ENCODE assay signal across 8 cellular contexts in genomic region chr20:38290829-38291581, GRCh38. TPM values are rescaled to one million over a fixed set of nuclear protein-coding genes. Genes with fewer than 3 reads are reported as not detected.
DNase-seq lines count a peak whose midpoint lies in the region; ATAC-seq and TF ChIP-seq lines count a peak whose summit lies in the region.

No MANE protein-coding gene starts in this region.

- no peaks in the 10 kb centered on the region for H3K36me3 ChIP-seq in BJ (ENCODE audit: control insufficient read depth, insufficient read depth, low read length)
- H3K36me3 ChIP-seq in IMR-90 (ENCODE audit: control insufficient read depth, insufficient read depth, low read length): no peaks in the 10 kb centered on the region
- H3K36me3 ChIP-seq in left lung: no peaks in the 10 kb centered on the region

- H3K9me3 ChIP-seq in IMR-90 (ENCODE audit: control insufficient read depth, insufficient read depth, low read length): no peaks in the 10 kb centered on the region
- H3K9me3 ChIP-seq in left lung: no peaks in the 10 kb centered on the region

- H3K4ac ChIP-seq in IMR-90 (ENCODE audit: low read depth, low read length): peak overlapping the region; percentile 7; the same call in 1 of the 2 replicates

- H3K9me1 ChIP-seq in IMR-90 (ENCODE audit: insufficient read depth, low read length): peaks cover 7% of the 10 kb centered on the region

- H2AFZ ChIP-seq in IMR-90 (replicated peaks; ENCODE audit: low read length, poor library complexity): peak overlapping the region; percentile 19

- no peaks in the 10 kb centered on the region for H3K79me1 ChIP-seq in IMR-90 (ENCODE audit: low read depth in 1 of 2, low read length in 2 of 2)

- H4K91ac ChIP-seq in IMR-90 (ENCODE audit: insufficient read depth, low read depth, low read length): 0 out of 2 replicates have a peak overlapping the region, but pooled peaks have one; percentile 40

- H2BK15ac ChIP-seq in IMR-90 (ENCODE audit: low read depth, low read length): peak overlapping the region; percentile 75; the same call in 2 of the 3 replicates

- whole genome bisulfite sequencing in IMR-90 (ENCODE audit: extremely low coverage in 2 of 2, insufficient read length in 1 of 2), 2 experiments: 22% methylated on average over 7 of the region's 16 CpGs; no CpG with 5 or more reads in 1 of the 2 experiments

- POLR2A ChIA-PET in BJ (lab: Charles Lee) (no interaction called here), IMR-90 (lab: Charles Lee; ENCODE audit: unreplicated experiment) (no interaction called here)

- peaks cover 31% of the 10 kb centered on the region for H3K4me1 Mint-ChIP-seq in brain

- no peak overlapping the region for H3K14ac ChIP-seq in IMR-90 (replicated peaks; ENCODE audit: low read depth, low read length)

- H3K9me3 Mint-ChIP-seq in brain: peaks cover 0 to 3% (median 0%) of the 10 kb centered on the region in 5 experiments

- peak; percentile 53 for TF ChIP-seq CTCF in BJ (IDR thresholded peaks at IDR 0.05; ENCODE audit: insufficient read depth, low read depth, low read length)
- peak; percentile 69 for TF ChIP-seq CTCF in IMR-90 (conservative IDR thresholded peaks at IDR 0.05; ENCODE audit: low read depth, low read length)
- TF ChIP-seq CTCF in brain (conservative IDR thresholded peaks at IDR 0.05): peak; percentile 21
- TF ChIP-seq CTCF in left lung (IDR thresholded peaks at IDR 0.05): peak in 1 of 2 donors; percentile 14

- peak overlapping the region; percentile 52; the same call in 1 of the 2 replicates for H2BK20ac ChIP-seq in IMR-90 (ENCODE audit: low read depth, low read length)

- H3K56ac ChIP-seq in IMR-90 (ENCODE audit: extremely low read depth, insufficient read depth, low read length): no peak overlapping the region

- H2AK9ac ChIP-seq in IMR-90 (replicated peaks; ENCODE audit: low read depth, low read length, poor library complexity): peak overlapping the region; percentile 46

- TF ChIP-seq POLR2A in IMR-90 (IDR thresholded peaks at IDR 0.05; ENCODE audit: low read depth, low read length): no peak

- TF ChIP-seq RAD21 in IMR-90 (IDR thresholded peaks at IDR 0.05; ENCODE audit: low read length): peak; percentile 71

- H2BK5ac ChIP-seq in IMR-90 (ENCODE audit: low read depth, low read length, poor library complexity, severe bottlenecking): no peak overlapping the region

- peak overlapping the region; percentile 12; the same call in 1 of the 2 replicates for H2BK120ac ChIP-seq in IMR-90 (ENCODE audit: low read depth, low read length)

- H3K27me3 Mint-ChIP-seq in brain: no peaks in the 10 kb centered on the region

- H3K4me3 ChIP-seq in BJ (ENCODE audit: low read depth, low read length): no peak overlapping the region
- H3K4me3 ChIP-seq in IMR-90 (ENCODE audit: insufficient read depth, low read depth, low read length): no peak overlapping the region
- H3K4me3 ChIP-seq in left lung: no peak overlapping the region

- DNase-seq in BJ (ENCODE audit: low read depth) (peak; percentile 57), IMR-90 (peak; percentile 95), left lung (no peak), NCI-H2107 treated with DMSO at 0.1 percent for 48 hours (lab: John Stamatoyannopoulos, UW; ENCODE audit: unreplicated experiment) (no peak), NCI-H2171 (lab: John Stamatoyannopoulos, UW) (no peak), activated T-cell treated with anti-CD3 and anti-CD28 coated beads for 4 hours (no peak)

- no peak overlapping the region for H4K8ac ChIP-seq in IMR-90 (ENCODE audit: low read depth in 2 of 2, low read length in 2 of 2)

- BruUV-seq in IMR-90 (replicated peaks; lab: Mats Ljungman, UMichigan): no TSS peak

- CTCF ChIA-PET in BJ (lab: Yijun Ruan, JAX): interaction anchor here (0.6 to 1.9 kb wide), 14 partner anchors 10 to 71 kb away, joined by 3 to 11 read pairs (median 4); no protein-coding TSS in a partner anchor
- CTCF ChIA-PET in IMR-90 (lab: Yijun Ruan, JAX): interaction anchor here (0.6 to 1.4 kb wide), 9 partner anchors 9 to 26 kb away, joined by 3 to 7 read pairs (median 3); no protein-coding TSS in a partner anchor

- H3K27me3 ChIP-seq in BJ (ENCODE audit: control insufficient read depth, insufficient read depth, low read length): no peaks in the 10 kb centered on the region
- H3K27me3 ChIP-seq in IMR-90 (ENCODE audit: control insufficient read depth, insufficient read depth, low read length): peaks cover 4% of the 10 kb centered on the region
- peaks cover 0 to 48% of the 10 kb centered on the region in 2 donors for H3K27me3 ChIP-seq in left lung

- no peak overlapping the region for H3K4me3 Mint-ChIP-seq in brain

- H2AK5ac ChIP-seq in IMR-90 (ENCODE audit: low read depth, low read length): peak overlapping the region; percentile 76

- peaks cover 4% of the 10 kb centered on the region; the same call in 1 of the 2 replicates for H4K20me1 ChIP-seq in IMR-90 (ENCODE audit: insufficient read depth, low read length)

- H3K4me1 ChIP-seq in IMR-90 (ENCODE audit: control insufficient read depth, insufficient read depth, low read length) (peaks cover 17% of the 10 kb centered on the region), left lung (peaks cover 0 to 58% of the 10 kb centered on the region in 2 donors)

- no peaks in the 10 kb centered on the region for H3K36me3 Mint-ChIP-seq in brain

- H3K23ac ChIP-seq in IMR-90 (ENCODE audit: low read depth, low read length): no peak overlapping the region

- dilution Hi-C loops in IMR-90 (cut with HindIII; ENCODE audit: low sequenced_read_pairs, unreplicated experiment): no loop called here

- H3K27ac ChIP-seq in IMR-90 (ENCODE audit: insufficient read depth, low read length) (no peak overlapping the region), left lung (peak overlapping the region in 1 of 2 donors; percentile 42)

- peak; percentile 86 for ATAC-seq in IMR-90 (ENCODE audit: low read depth)
- ATAC-seq in left lung: peak; percentile 60
- ATAC-seq in GM21526 (IDR thresholded peaks at IDR 0.05; ENCODE audit: low FRiP score, unreplicated experiment): no peak

- no peak overlapping the region for H4K5ac ChIP-seq in IMR-90 (ENCODE audit: low read depth, low read length)

- peak overlapping the region; percentile 49 for H3K4me2 ChIP-seq in IMR-90 (ENCODE audit: low read depth, low read length)

- H3K9ac ChIP-seq in IMR-90 (ENCODE audit: low read depth, low read length): no peak overlapping the region

- no peak overlapping the region for H3K18ac ChIP-seq in IMR-90 (ENCODE audit: low read depth, low read length)

- H3K27ac Mint-ChIP-seq in brain: no peak overlapping the region

- intact Hi-C loops in IMR-90 (cut with micrococcal nuclease): loop anchor here (1.0 kb wide), 2 partner anchors 62 to 727 kb away; no protein-coding TSS in a partner anchor
- intact Hi-C loops in left lung (cut with DNase I): no loop called here

- in situ Hi-C loops in IMR-90 (cut with MboI; ENCODE audit: low sequenced_read_pairs): no loop called here

TF ChIP-seq in IMR-90, 13 proteins besides CTCF, POLR2A, EP300 and RAD21 (continues in another document):
- TF ChIP-seq NFE2L2 (IDR thresholded peaks at IDR 0.05; ENCODE audit: low read depth, low read length) (peak; percentile 12; the same call in 1 of the 2 replicates), CEBPB (IDR thresholded peaks at IDR 0.05; ENCODE audit: low read depth, low read length) (peak; percentile 78), RFX5 (IDR thresholded peaks at IDR 0.05; ENCODE audit: low read depth, low read length) (no peak), MAZ (IDR thresholded peaks at IDR 0.05; ENCODE audit: borderline replicate concordance, low read depth, low read length) (peak; percentile 30; the same call in 1 of the 2 replicates), MAFK (IDR thresholded peaks at IDR 0.05; ENCODE audit: low read depth, low read length) (no peak), FOS (IDR thresholded peaks at IDR 0.05; ENCODE audit: low read depth, low read length) (peak; percentile 94), BHLHE40 (IDR thresholded peaks at IDR 0.05; ENCODE audit: low read depth, low read length) (peak; percentile 47)
- TF ChIP-seq, protein P1, sequence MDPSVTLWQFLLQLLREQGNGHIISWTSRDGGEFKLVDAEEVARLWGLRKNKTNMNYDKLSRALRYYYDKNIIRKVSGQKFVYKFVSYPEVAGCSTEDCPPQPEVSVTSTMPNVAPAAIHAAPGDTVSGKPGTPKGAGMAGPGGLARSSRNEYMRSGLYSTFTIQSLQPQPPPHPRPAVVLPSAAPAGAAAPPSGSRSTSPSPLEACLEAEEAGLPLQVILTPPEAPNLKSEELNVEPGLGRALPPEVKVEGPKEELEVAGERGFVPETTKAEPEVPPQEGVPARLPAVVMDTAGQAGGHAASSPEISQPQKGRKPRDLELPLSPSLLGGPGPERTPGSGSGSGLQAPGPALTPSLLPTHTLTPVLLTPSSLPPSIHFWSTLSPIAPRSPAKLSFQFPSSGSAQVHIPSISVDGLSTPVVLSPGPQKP (IDR thresholded peaks at IDR 0.05; ENCODE audit: borderline replicate concordance, low read depth, low read length): no peak

RNA-seq across cellular contexts. Expression of gene BPI, which starts 13.0 kb away (rescaled TPM):
- polyA plus RNA-seq in BJ (2011; rRNA removed) (0.69 and 1.1 TPM in 2 replicates), IMR-90 (2012; rRNA removed) (0.05 and 0.06 TPM in 2 replicates), brain (ENCODE audit: insufficient read depth, low read depth, low replicate concordance) (0.61 TPM)
- polyA minus RNA-seq in BJ (2011; rRNA and poly(A)+ RNA removed): 0.38 TPM in 1 of 2 replicates, not detected in the other
- total RNA-seq in IMR-90 (2012; rRNA removed) (not detected in 2 replicates), left lung (under 1 TPM; 0.35 to 0.47 TPM)
- polyA plus RNA-seq in IMR-90 (2012; cell fraction: cytosol; rRNA removed): 0.10 TPM in 1 of 2 replicates, not detected in the other
- 0.03 and 0.09 TPM in 2 replicates for polyA plus RNA-seq in IMR-90 (2012; cell fraction: nucleus; rRNA removed; ENCODE audit: low replicate concordance)

RNA-seq across cellular contexts. Expression of gene KIAA1755, which starts 30.5 kb away (rescaled TPM):
- polyA plus RNA-seq in BJ (2011; rRNA removed) (5.3 and 9.7 TPM in 2 replicates), IMR-90 (2012; rRNA removed) (4.7 and 5.1 TPM in 2 replicates), brain (ENCODE audit: insufficient read depth, low read depth, low replicate concordance) (9.8 TPM)
- 7.9 TPM in 2 replicates for polyA minus RNA-seq in BJ (2011; rRNA and poly(A)+ RNA removed)
- total RNA-seq in IMR-90 (2012; rRNA removed) (2.2 and 2.5 TPM in 2 replicates), left lung (1 to 10 TPM; 2.6 TPM)
- 1.7 and 2.4 TPM in 2 replicates for polyA plus RNA-seq in IMR-90 (2012; cell fraction: cytosol; rRNA removed)
- polyA plus RNA-seq in IMR-90 (2012; cell fraction: nucleus; rRNA removed; ENCODE audit: low replicate concordance): 18.1 and 26.1 TPM in 2 replicates

RNA-seq across cellular contexts. Expression of gene LBP, which starts 55.3 kb away (rescaled TPM):
- polyA plus RNA-seq in BJ (2011; rRNA removed): 0.04 TPM in 2 replicates
- not detected in 2 replicates for polyA minus RNA-seq in BJ (2011; rRNA and poly(A)+ RNA removed)
- not detected in 2 replicates for total RNA-seq in IMR-90 (2012; rRNA removed)
- not detected in 2 replicates for polyA plus RNA-seq in IMR-90 (2012; rRNA removed)
- polyA plus RNA-seq in IMR-90 (2012; cell fraction: cytosol; rRNA removed): not detected in 2 replicates
- polyA plus RNA-seq in IMR-90 (2012; cell fraction: nucleus; rRNA removed; ENCODE audit: low replicate concordance): not detected in 2 replicates
- not detected for polyA plus RNA-seq in brain (ENCODE audit: insufficient read depth, low read depth, low replicate concordance)
- 1 to 10 TPM in 1 of 2 donors, under 1 TPM in 1; 0.12 to 1.8 TPM for total RNA-seq in left lung

Comparison
In these comparisons a context has a peak if more than half of its experiments do, and no peak if none do; other contexts are left out.
1. DNase-seq: peak in BJ (single experiment) and IMR-90 (single experiment); none in left lung (0 of 2), NCI-H2107 treated with DMSO at 0.1 percent for 48 hours (single experiment), NCI-H2171 (single experiment) and activated T-cell treated with anti-CD3 and anti-CD28 coated beads for 4 hours (single experiment).